In genomic region chr11:88435405-88435804, GRCh38 we compare ENCODE assay signal across 12 cellular contexts.
DNase-seq lines count a peak whose midpoint lies in the region; ATAC-seq and TF ChIP-seq lines count a peak whose summit lies in the region.
"Had no signal": no experiment of that assay in that cellular context is flagged by ENCODE, and none has a peak within 500 bp of the region (broad histone marks: within the 10 kb centered on the region; RNA-seq: fewer than 3 reads in every experiment).

No MANE protein-coding gene starts in this region.

- no peaks in the 10 kb centered on the region for H3K36me3 Mint-ChIP-seq in activated T-helper 17 cell treated with anti-CD3 and anti-CD28 coated beads, Interleukin-2, amount 50 U/mL, for 72 hours (ENCODE audit: low read depth)
- H3K36me3 Mint-ChIP-seq in GM23338 (ENCODE audit: low read depth) (peaks cover 10% of the 10 kb centered on the region), Calu3 (ENCODE audit: insufficient read depth, unreplicated experiment) (no peaks in the 10 kb centered on the region)

- H3K36me3 ChIP-seq in GM23338 (ENCODE audit: insufficient read depth), result no peaks in the 10 kb centered on the region
- H3K36me3 ChIP-seq: spleen had no signal

- peak; percentile 90 for ATAC-seq in GM18861 (IDR thresholded peaks at IDR 0.05; ENCODE audit: unreplicated experiment)
- ATAC-seq in GM21367 (IDR thresholded peaks at IDR 0.05; ENCODE audit: unreplicated experiment), result peak; percentile 99
- ATAC-seq in HG03064 (IDR thresholded peaks at IDR 0.05; ENCODE audit: low read depth, unreplicated experiment), result peak; percentile 99
- ATAC-seq in activated T-helper 17 cell treated with anti-CD3 and anti-CD28 coated beads, Interleukin-2, amount 50 U/mL, for 72 hours (replicated peaks), result peak; percentile 35
- no peak for ATAC-seq in GM23338

- H3K4me3 ChIP-seq in GM23338, result no peak overlapping the region
- H3K4me3 ChIP-seq: spleen had no signal

- peaks cover 8% of the 10 kb centered on the region for H3K9me3 Mint-ChIP-seq in activated T-helper 17 cell treated with anti-CD3 and anti-CD28 coated beads, Interleukin-2, amount 50 U/mL, for 72 hours
- H3K9me3 Mint-ChIP-seq in GM23338 (peaks cover 16% of the 10 kb centered on the region), Calu3 (ENCODE audit: low read depth, unreplicated experiment) (peaks cover 2% of the 10 kb centered on the region)

- no peak overlapping the region for H2AFZ ChIP-seq in GM23338

- no peaks in the 10 kb centered on the region for H3K79me2 ChIP-seq in GM23338 (replicated peaks; ENCODE audit: insufficient read depth)

- BruUV-seq in Calu3 (replicated peaks; lab: Mats Ljungman, UMichigan), result no TSS peak

- CTCF ChIA-PET in Calu3 (lab: Charles Lee), result no interaction called here

- H3K27me3 ChIP-seq in GM23338 (ENCODE audit: insufficient read depth), result no peaks in the 10 kb centered on the region
- H3K27me3 ChIP-seq: spleen had no signal

- DNase-seq in GM23338 (ENCODE audit: low spot score) (no peak), Calu3 (no peak), cerebellum (ENCODE audit: low spot score) (no peak)
- DNase-seq in central memory CD4-positive, alpha-beta T cell, result no peak
- DNase-seq: activated CD8-positive, alpha-beta memory T cell treated with anti-CD3 and anti-CD28 coated beads, Interleukin-2, amount 50 U/mL, for 4 hours; NCI-H2081; spleen had no signal

- H4K20me1 ChIP-seq in GM23338 (replicated peaks; ENCODE audit: insufficient read depth), result no peaks in the 10 kb centered on the region

- no peak overlapping the region for H3K4me2 ChIP-seq in GM23338

- H3K4me3 Mint-ChIP-seq in activated T-helper 17 cell treated with anti-CD3 and anti-CD28 coated beads, Interleukin-2, amount 50 U/mL, for 72 hours, result no peak overlapping the region
- H3K4me3 Mint-ChIP-seq in GM23338 (no peak overlapping the region), Calu3 (ENCODE audit: low read depth, unreplicated experiment) (no peak overlapping the region)

- H3K4me1 Mint-ChIP-seq in activated T-helper 17 cell treated with anti-CD3 and anti-CD28 coated beads, Interleukin-2, amount 50 U/mL, for 72 hours, result peaks cover 5% of the 10 kb centered on the region
- H3K4me1 Mint-ChIP-seq in GM23338 (peaks cover 17% of the 10 kb centered on the region), Calu3 (ENCODE audit: low read depth, unreplicated experiment) (peaks cover 16% of the 10 kb centered on the region)

- H3K9me2 ChIP-seq in GM23338 (ENCODE audit: insufficient read depth), result 0 out of 2 replicates have a peak, but pooled peaks cover 2% of the 10 kb centered on the region

- H3F3A ChIP-seq in GM23338 (replicated peaks; ENCODE audit: low read depth), result no peaks in the 10 kb centered on the region

- H3K27me3 Mint-ChIP-seq in activated T-helper 17 cell treated with anti-CD3 and anti-CD28 coated beads, Interleukin-2, amount 50 U/mL, for 72 hours, result no peaks in the 10 kb centered on the region
- H3K27me3 Mint-ChIP-seq in GM23338 (ENCODE audit: insufficient read depth, low read depth, poor library complexity), result no peaks in the 10 kb centered on the region
- H3K27me3 Mint-ChIP-seq in Calu3 (ENCODE audit: unreplicated experiment), result no peaks in the 10 kb centered on the region

- H3K27ac Mint-ChIP-seq in activated T-helper 17 cell treated with anti-CD3 and anti-CD28 coated beads, Interleukin-2, amount 50 U/mL, for 72 hours, result no peak overlapping the region
- H3K27ac Mint-ChIP-seq in GM23338, result no peak overlapping the region
- no peak overlapping the region for H3K27ac Mint-ChIP-seq in Calu3 (ENCODE audit: unreplicated experiment)

- intact Hi-C loops in Calu3 (cut with micrococcal nuclease; ENCODE audit: unreplicated experiment), result no loop called here

- H3K4me1 ChIP-seq in GM23338 (ENCODE audit: insufficient read depth), result no peaks in the 10 kb centered on the region
- H3K4me1 ChIP-seq: spleen had no signal

- no peak for TF ChIP-seq CTCF in GM23338 (conservative IDR thresholded peaks at IDR 0.05; ENCODE audit: low read depth in 2 of 2)
- no peak for TF ChIP-seq CTCF in Calu3 (IDR thresholded peaks at IDR 0.05; ENCODE audit: unreplicated experiment)

- no peak overlapping the region for H3K27ac ChIP-seq in GM23338 (ENCODE audit: low read depth)
- H3K27ac ChIP-seq: HL-60 had no signal

TF ChIP-seq in GM23338, 12 proteins besides CTCF, POLR2A, EP300 and RAD21:
- TF ChIP-seq NANOG (IDR thresholded peaks at IDR 0.05; ENCODE audit: borderline replicate concordance) (no peak), ZNF462 (CRISPR knock-in tag; IDR thresholded peaks at IDR 0.05) (no peak), ETS1 (IDR thresholded peaks at IDR 0.05) (no peak), STAT1 (IDR thresholded peaks at IDR 0.05; ENCODE audit: unreplicated experiment) (no peak), ZNF331 (CRISPR knock-in tag; IDR thresholded peaks at IDR 0.05; ENCODE audit: low read depth) (no peak), POLR2AphosphoS5 (IDR thresholded peaks at IDR 0.05; ENCODE audit: low read depth) (no peak), CREB1 (CRISPR knock-in tag; IDR thresholded peaks at IDR 0.05; ENCODE audit: low read depth) (no peak), EZH2 (IDR thresholded peaks at IDR 0.05; ENCODE audit: low read depth, unreplicated experiment) (no peak)
